34 cellular contexts compared by ENCODE assay signal in the genomic region with DNA sequence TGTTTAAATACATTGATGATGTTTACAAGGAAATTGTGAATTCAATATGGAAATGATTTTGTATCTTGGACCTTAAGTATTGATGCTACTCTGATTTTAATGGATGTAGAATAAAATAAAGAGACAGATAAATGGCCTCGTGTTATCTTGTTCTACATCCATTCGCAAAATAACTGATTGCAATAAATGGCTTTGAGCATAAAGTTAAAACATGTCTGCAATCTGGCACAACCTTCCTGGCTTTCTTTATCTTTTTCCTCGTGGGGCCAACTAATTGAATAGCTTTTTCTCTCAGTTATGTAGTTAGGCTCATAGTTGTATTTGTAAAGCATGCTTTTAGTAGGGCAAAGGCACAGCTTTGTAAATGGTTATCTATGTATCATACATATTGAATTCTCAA.
"Had no signal": no experiment of that assay in that cellular context is flagged by ENCODE, and none has a peak within 500 bp of the region (broad histone marks: within the 10 kb centered on the region; RNA-seq: fewer than 3 reads in every experiment).

No MANE protein-coding gene starts in this region.

- H3K4me3 ChIP-seq: MG63 had no signal

- H3K36me3 ChIP-seq: MG63 had no signal

- H3K4me2 ChIP-seq: KMS-11 had no signal

- H3K9me3 ChIP-seq: MG63 had no signal

- H3K27ac ChIP-seq: KMS-11 had no signal

- DNase-seq: Karpas-422, Kasumi-1, KG1, MG63, MM.1S, MV-4-11, NCI-H1048, NCI-H1092, NCI-H1092 treated with DMSO at 0.1 percent for 48 hours, NCI-H1105, NCI-H1105 treated with DMSO at 0.1 percent for 48 hours, NCI-H1417, NCI-H1417 treated with DMSO at 0.1 percent for 48 hours, NCI-H1436, NCI-H1436 treated with DMSO at 0.1 percent for 48 hours, NCI-H146, NCI-H1694, NCI-H1694 treated with DMSO at 0.1 percent for 48 hours, NCI-H187, NCI-H187 treated with DMSO at 0.1 percent for 48 hours, NCI-H1930, NCI-H2029, NCI-H2029 treated with DMSO at 0.1 percent for 48 hours, NCI-H2081, NCI-H2081 treated with DMSO at 0.1 percent for 48 hours, NCI-H2107, NCI-H2171, NCI-H2171 treated with DMSO at 0.1 percent for 48 hours, NCI-H2227 treated with DMSO at 0.1 percent for 48 hours, NCI-H226, NCI-H345, NCI-H446, NCI-H446 treated with DMSO at 0.1 percent for 48 hours had no signal

- H3K27me3 ChIP-seq: MG63 had no signal

- H3K9ac ChIP-seq: KMS-11 had no signal
